In genomic region chr16:8848939-8849391, GRCh38 we compare ENCODE assay signal across 1 cellular context.
TF ChIP-seq lines count a peak whose summit lies in the region.

No MANE protein-coding gene starts in this region.

TF ChIP-seq in IMR-90, 13 proteins besides CTCF, POLR2A, EP300 and RAD21 (continued from another document):
- TF ChIP-seq USF2 (IDR thresholded peaks at IDR 0.05; ENCODE audit: low read depth, low read length): no peak
